Comparison of ENCODE assay signal across 1 cellular context in the genomic region with DNA sequence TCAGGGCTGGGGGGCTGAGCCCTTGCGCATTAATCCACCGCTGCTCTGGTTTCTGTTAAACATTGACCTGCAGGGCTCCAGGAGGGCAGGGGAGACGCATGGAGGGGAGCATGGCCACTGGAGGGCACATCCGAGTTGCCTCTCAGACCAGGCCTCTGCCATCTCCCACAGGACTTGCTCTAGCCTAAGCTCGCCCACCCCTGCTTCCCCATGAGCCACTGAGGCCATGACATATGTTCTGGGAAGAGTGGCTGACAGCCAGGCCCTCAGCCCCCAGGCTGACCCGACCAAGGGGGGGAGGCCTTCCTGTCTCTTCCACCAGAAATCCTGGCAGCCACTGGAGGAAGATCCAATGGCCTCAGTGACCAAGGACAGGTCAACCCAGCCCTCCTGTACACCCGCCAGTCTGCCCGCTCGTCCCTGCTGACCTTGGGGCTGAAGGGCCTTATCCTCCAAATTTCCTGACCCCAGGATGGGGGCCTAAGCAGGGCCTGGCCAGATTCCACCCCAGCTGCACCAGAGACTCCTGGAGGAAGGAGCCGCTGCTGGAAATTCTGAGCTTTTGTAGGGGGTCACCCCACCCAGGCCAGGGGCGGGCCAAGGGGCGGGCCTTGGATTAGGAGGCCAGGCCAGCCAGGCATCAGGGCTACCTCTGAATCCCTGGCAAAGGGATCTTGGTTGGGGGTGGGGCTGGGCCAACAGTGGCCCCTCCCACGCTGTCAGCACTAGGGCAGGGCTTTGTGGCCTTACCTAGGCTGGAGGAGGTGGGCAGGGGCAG.
TF ChIP-seq lines count a peak whose summit lies in the region.

A gene with protein sequence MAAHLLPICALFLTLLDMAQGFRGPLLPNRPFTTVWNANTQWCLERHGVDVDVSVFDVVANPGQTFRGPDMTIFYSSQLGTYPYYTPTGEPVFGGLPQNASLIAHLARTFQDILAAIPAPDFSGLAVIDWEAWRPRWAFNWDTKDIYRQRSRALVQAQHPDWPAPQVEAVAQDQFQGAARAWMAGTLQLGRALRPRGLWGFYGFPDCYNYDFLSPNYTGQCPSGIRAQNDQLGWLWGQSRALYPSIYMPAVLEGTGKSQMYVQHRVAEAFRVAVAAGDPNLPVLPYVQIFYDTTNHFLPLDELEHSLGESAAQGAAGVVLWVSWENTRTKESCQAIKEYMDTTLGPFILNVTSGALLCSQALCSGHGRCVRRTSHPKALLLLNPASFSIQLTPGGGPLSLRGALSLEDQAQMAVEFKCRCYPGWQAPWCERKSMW (minus strand): TSS at position 537 of the 778 bp plus-strand sequence. CDS start 618 bp downstream, outside the sequence.

TF ChIP-seq in H1, 55 proteins besides CTCF, POLR2A, EP300 and RAD21:
- TF ChIP-seq EGR1 (IDR thresholded peaks at IDR 0.05; ENCODE audit: borderline replicate concordance, low read depth, low read length) (no peak), TBP (IDR thresholded peaks at IDR 0.05; ENCODE audit: low read depth, low read length) (peak; percentile 52; the same call in 1 of the 2 replicates), SIN3A (conservative IDR thresholded peaks at IDR 0.05 in 1 of 2, IDR thresholded peaks at IDR 0.05 in 1 of 2; ENCODE audit: low read depth in 1 of 2, low read length in 2 of 2) (no peak), KDM5A (IDR thresholded peaks at IDR 0.05; ENCODE audit: low read length) (no peak), TAF1 (IDR thresholded peaks at IDR 0.05; ENCODE audit: low read depth, low read length) (peak; percentile 58; the same call in 1 of the 2 replicates)
- TF ChIP-seq, protein P1, sequence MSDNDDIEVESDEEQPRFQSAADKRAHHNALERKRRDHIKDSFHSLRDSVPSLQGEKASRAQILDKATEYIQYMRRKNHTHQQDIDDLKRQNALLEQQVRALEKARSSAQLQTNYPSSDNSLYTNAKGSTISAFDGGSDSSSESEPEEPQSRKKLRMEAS (IDR thresholded peaks at IDR 0.05): peak; percentile 57
